12 cellular contexts compared by ENCODE assay signal in the genomic region with DNA sequence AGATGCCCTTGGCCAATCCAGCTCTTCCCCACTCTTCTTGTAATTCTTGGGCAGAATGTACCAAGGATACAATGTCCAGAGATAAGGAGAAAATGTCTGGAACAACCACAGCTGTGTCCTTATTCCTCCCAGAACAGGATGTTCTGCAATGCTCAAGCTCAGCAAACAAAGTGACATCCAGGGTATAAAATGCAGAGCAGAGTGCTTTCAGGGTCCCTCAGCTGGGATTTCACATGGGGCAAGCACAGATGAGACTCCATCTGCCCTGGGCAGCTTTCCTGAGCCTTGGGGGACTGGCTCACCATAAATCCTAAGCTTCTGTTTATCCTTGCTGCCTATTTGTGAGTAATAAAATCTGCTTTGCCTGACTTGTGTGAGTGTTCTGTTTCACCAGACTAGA.
DNase-seq lines count a peak whose midpoint lies in the region; TF ChIP-seq lines count a peak whose summit lies in the region.
"Had no signal": no experiment of that assay in that cellular context is flagged by ENCODE, and none has a peak within 500 bp of the region (broad histone marks: within the 10 kb centered on the region; RNA-seq: fewer than 3 reads in every experiment).

No MANE protein-coding gene starts in this region.

- H3K4me1 ChIP-seq in mesodermal cell (ENCODE audit: control insufficient read depth, insufficient read depth, low read length, poor library complexity, severe bottlenecking) (peaks cover 18% of the 10 kb centered on the region), testis (peaks cover 42% of the 10 kb centered on the region)

- no peaks in the 10 kb centered on the region for H3K27me3 Mint-ChIP-seq in mesothelial cell of epicardium (ENCODE audit: low read depth)

- TF ChIP-seq CTCF in testis (IDR thresholded peaks at IDR 0.05) = no peak
- no peak for TF ChIP-seq CTCF in mesothelial cell of epicardium (IDR thresholded peaks at IDR 0.05; ENCODE audit: unreplicated experiment)

- intact Hi-C loops in testis (cut with DNase I; ENCODE audit: low total_unique reads) = no loop called here

- no peaks in the 10 kb centered on the region for H3K27me3 ChIP-seq in testis

- H3K27ac Mint-ChIP-seq in mesothelial cell of epicardium = no peak overlapping the region
- H3K27ac Mint-ChIP-seq: CD8-positive, alpha-beta memory T cell had no signal

- H3K27ac ChIP-seq in mesodermal cell (ENCODE audit: low read depth, low read length, severe bottlenecking) (peak overlapping the region; percentile 96), testis (peak overlapping the region; percentile 73 to 83)

- H3K36me3 ChIP-seq in mesodermal cell (ENCODE audit: control insufficient read depth, insufficient read depth, low read length) (no peaks in the 10 kb centered on the region), testis (ENCODE audit: low read depth, missing control alignments) (no peaks in the 10 kb centered on the region)

- H3K4me3 ChIP-seq in mesodermal cell (ENCODE audit: extremely low read depth, insufficient read depth, low read length, poor library complexity, severe bottlenecking) (no peak overlapping the region), testis (no peak overlapping the region)

- H3K4me3 Mint-ChIP-seq in mesothelial cell of epicardium = no peak overlapping the region
- H3K4me3 Mint-ChIP-seq: CD8-positive, alpha-beta memory T cell had no signal

- peak; percentile 22 for DNase-seq in NCI-H69 (lab: John Stamatoyannopoulos, UW)
- peak; percentile 46 for DNase-seq in epidermal melanocyte (ENCODE audit: insufficient read length, low spot score)
- DNase-seq in testis = peak; percentile 82
- DNase-seq in mesothelial cell of epicardium (ENCODE audit: low spot score in 2 of 2, unreplicated experiment in 2 of 2) = no peak
- DNase-seq in ecto neural progenitor cell (ENCODE audit: low spot score) = no peak
- no peak for DNase-seq in COLO668 (lab: John Stamatoyannopoulos, UW; ENCODE audit: unreplicated experiment)
- no peak for DNase-seq in cerebellum (ENCODE audit: low spot score)
- DNase-seq: amniotic stem cell; CD8-positive, alpha-beta memory T cell; NCI-H1436; T-helper 9 cell had no signal

- no peak for TF ChIP-seq POLR2A in testis (IDR thresholded peaks at IDR 0.05)

- H3K4me1 Mint-ChIP-seq in mesothelial cell of epicardium = peaks cover 3% of the 10 kb centered on the region
- H3K4me1 Mint-ChIP-seq: CD8-positive, alpha-beta memory T cell had no signal

- H3K36me3 Mint-ChIP-seq in mesothelial cell of epicardium = peaks cover 10% of the 10 kb centered on the region
- H3K36me3 Mint-ChIP-seq: CD8-positive, alpha-beta memory T cell had no signal

- peaks cover 24% of the 10 kb centered on the region for H3K9me3 Mint-ChIP-seq in mesothelial cell of epicardium

- H3K9me3 ChIP-seq in mesodermal cell (ENCODE audit: control insufficient read depth, low read length) (peaks cover 7% of the 10 kb centered on the region), testis (no peaks in the 10 kb centered on the region)

Comparison
In these comparisons a context has a peak if more than half of its experiments do, and no peak if none do; other contexts are left out.
1. DNase-seq: peak in NCI-H69 (single experiment), epidermal melanocyte (single experiment) and testis (single experiment); none in mesothelial cell of epicardium (0 of 2), ecto neural progenitor cell (single experiment), COLO668 (single experiment) and cerebellum (single experiment).